Comparison of ENCODE assay signal across 19 cellular contexts in genomic region chr6:103872219-103872618, GRCh38.
DNase-seq lines count a peak whose midpoint lies in the region; ATAC-seq and TF ChIP-seq lines count a peak whose summit lies in the region.
"Had no signal": no experiment of that assay in that cellular context is flagged by ENCODE, and none has a peak within 500 bp of the region (broad histone marks: within the 10 kb centered on the region; RNA-seq: fewer than 3 reads in every experiment).

No MANE protein-coding gene starts in this region.

- H3K4me2 ChIP-seq in GM23248 (ENCODE audit: unreplicated experiment), result no peak overlapping the region
- H3K4me2 ChIP-seq: BLaER1 treated with 17β-estradiol and CSF1 and Interleukin-3, amounts not matched to agents 10 nM and 100 nM had no signal

- no peak overlapping the region for H3K4me3 ChIP-seq in GM23248
- H3K4me3 ChIP-seq: BLaER1 treated with 17β-estradiol and CSF1 and Interleukin-3, amounts not matched to agents 10 nM and 100 nM; GM12878 had no signal

- no peaks in the 10 kb centered on the region for H3K36me3 ChIP-seq in GM23248 (ENCODE audit: low read depth)
- H3K36me3 ChIP-seq: BLaER1 treated with 17β-estradiol and CSF1 and Interleukin-3, amounts not matched to agents 10 nM and 100 nM had no signal

- 14 to 19% methylated on average over 2 of the region's 2 CpGs for WGBS in GM23248 (ENCODE audit: low coverage in 1 of 2, low lambda C conversion rate in 2 of 2, missing lambda C conversion rate in 2 of 2), 2 experiments

- no peaks in the 10 kb centered on the region for H3K4me1 ChIP-seq in GM23248 (ENCODE audit: insufficient read depth)

- no peak overlapping the region for H3K9ac ChIP-seq in GM23248
- H3K9ac ChIP-seq: BLaER1 treated with 17β-estradiol and CSF1 and Interleukin-3, amounts not matched to agents 10 nM and 100 nM had no signal

- peak; percentile 60 for DNase-seq in NCI-H748 (lab: John Stamatoyannopoulos, UW; ENCODE audit: unreplicated experiment)
- DNase-seq in NCI-H748 treated with DMSO at 0.1 percent for 48 hours (lab: John Stamatoyannopoulos, UW), result no peak
- peak; percentile 42 for DNase-seq in NCI-H2171 (lab: John Stamatoyannopoulos, UW)
- no peak for DNase-seq in GM23248
- DNase-seq in activated CD4-positive, CD25-positive, alpha-beta regulatory T cell treated with anti-CD3 and anti-CD28 coated beads, Interleukin-2, amount 50 U/mL, for 72 hours, result no peak
- DNase-seq: CD8-positive, alpha-beta memory T cell; GDM1; KG1; NCI-H187 treated with DMSO at 0.1 percent for 48 hours; NCI-H526; RPMI8226; SIG-M5; SW 1271 had no signal

- ATAC-seq in SK-N-SH treated with all-trans-retinoic acid at 6 μM for 48 hours (no peak), HG03469 (IDR thresholded peaks at IDR 0.05; ENCODE audit: unreplicated experiment) (no peak), GM21390 (IDR thresholded peaks at IDR 0.05; ENCODE audit: unreplicated experiment) (no peak)
- ATAC-seq: GM12878, HepG2 had no signal

- no peaks in the 10 kb centered on the region for H3F3A ChIP-seq in GM23248 (ENCODE audit: insufficient read depth)

- no peaks in the 10 kb centered on the region for H3K9me3 ChIP-seq in GM23248 (ENCODE audit: low read depth)
- H3K9me3 ChIP-seq: BLaER1 treated with 17β-estradiol and CSF1 and Interleukin-3, amounts not matched to agents 10 nM and 100 nM had no signal

- no peaks in the 10 kb centered on the region for H3K79me2 ChIP-seq in GM23248 (ENCODE audit: insufficient read depth)

- in situ Hi-C loops in GM23248 (cut with MboI), result no loop called here

- no peak overlapping the region for H2AFZ ChIP-seq in GM23248

- no peaks in the 10 kb centered on the region for H4K20me1 ChIP-seq in GM23248 (ENCODE audit: insufficient read depth)
- H4K20me1 ChIP-seq: BLaER1 treated with 17β-estradiol and CSF1 and Interleukin-3, amounts not matched to agents 10 nM and 100 nM had no signal

- H3K9me2 ChIP-seq in GM23248 (ENCODE audit: insufficient read depth), result no peaks in the 10 kb centered on the region

- H3K27me3 ChIP-seq in GM23248 (replicated peaks; ENCODE audit: insufficient read depth), result no peaks in the 10 kb centered on the region
- H3K27me3 ChIP-seq: BLaER1 treated with 17β-estradiol and CSF1 and Interleukin-3, amounts not matched to agents 10 nM and 100 nM had no signal

- H3K27ac ChIP-seq in GM23248, result no peak overlapping the region
- H3K27ac ChIP-seq: BLaER1 treated with 17β-estradiol and CSF1 and Interleukin-3, amounts not matched to agents 10 nM and 100 nM had no signal

TF ChIP-seq in SK-N-SH treated with all-trans-retinoic acid at 6 μM for 48 hours, 23 proteins besides CTCF, POLR2A, EP300 and RAD21:
- TF ChIP-seq CSRNP3 (CRISPR knock-in tag; IDR thresholded peaks at IDR 0.05), result no peak
- no peak for TF ChIP-seq ZNF8 (CRISPR knock-in tag; IDR thresholded peaks at IDR 0.05)
- TF ChIP-seq TSHZ2 (CRISPR knock-in tag; IDR thresholded peaks at IDR 0.05), result peak; percentile 74; the same call in 1 of the 2 replicates
- TF ChIP-seq OSR1 (CRISPR knock-in tag; IDR thresholded peaks at IDR 0.05), result no peak
- TF ChIP-seq TCF4 (CRISPR knock-in tag; IDR thresholded peaks at IDR 0.05; ENCODE audit: borderline replicate concordance), result peak; percentile 74; the same call in 1 of the 2 replicates
- TF ChIP-seq ISL1 (CRISPR knock-in tag; IDR thresholded peaks at IDR 0.05), result 0 out of 2 replicates have a peak, but pooled peaks have one; percentile 11

Comparison
In these comparisons a context has a peak if more than half of its experiments do, and no peak if none do; other contexts are left out.
1. DNase-seq: peak in NCI-H748 (single experiment) and NCI-H2171 (single experiment); none in NCI-H748 treated with DMSO at 0.1 percent for 48 hours (single experiment), GM23248 (single experiment) and activated CD4-positive, CD25-positive, alpha-beta regulatory T cell treated with anti-CD3 and anti-CD28 coated beads, Interleukin-2, amount 50 U/mL, for 72 hours (single experiment).